In genomic region chr9:91451431-91452270, GRCh38 we compare ENCODE assay signal across 18 cellular contexts. TPM values are rescaled to one million over a fixed set of nuclear protein-coding genes. Genes with fewer than 3 reads are reported as not detected.
DNase-seq lines count a peak whose midpoint lies in the region; ATAC-seq and TF ChIP-seq lines count a peak whose summit lies in the region.
"Had no signal": no experiment of that assay in that cellular context is flagged by ENCODE, and none has a peak within 500 bp of the region (broad histone marks: within the 10 kb centered on the region; RNA-seq: fewer than 3 reads in every experiment).

No MANE protein-coding gene starts in this region.

- H3K27ac Mint-ChIP-seq in natural killer cell, result peak overlapping the region in 1 of 2 donors; percentile 64
- peak overlapping the region in 1 of 2 donors; percentile 11 for H3K27ac Mint-ChIP-seq in natural killer cell treated with Interleukin-12 subunit alpha and Interleukin-12 subunit beta and Interleukin-15 and Interleukin-18, amount 100 ng/mL, for 72 hours
- H3K27ac Mint-ChIP-seq: CD4-positive, alpha-beta T cell had no signal

- intact Hi-C loops in natural killer cell (cut with micrococcal nuclease), result no loop called here

- H3K9me3 Mint-ChIP-seq in natural killer cell, result no peaks in the 10 kb centered on the region
- no peaks in the 10 kb centered on the region for H3K9me3 Mint-ChIP-seq in natural killer cell treated with Interleukin-12 subunit alpha and Interleukin-12 subunit beta and Interleukin-15 and Interleukin-18, amount 100 ng/mL, for 72 hours
- H3K9me3 Mint-ChIP-seq: CD4-positive, alpha-beta T cell had no signal

- TF ChIP-seq CTCF in natural killer cell (IDR thresholded peaks at IDR 0.05) (no peak), fibroblast of the aortic adventitia (IDR thresholded peaks at IDR 0.05; ENCODE audit: insufficient read depth, low read length) (no peak)

- H3K4me3 ChIP-seq in fibroblast of the aortic adventitia (ENCODE audit: low read depth, low read length), result no peak overlapping the region
- H3K4me3 ChIP-seq: HAP-1 had no signal

- peaks cover 0 to 6% of the 10 kb centered on the region in 2 donors for H3K27me3 Mint-ChIP-seq in natural killer cell (ENCODE audit: low read depth in 2 of 2)
- peaks cover 0 to 15% of the 10 kb centered on the region in 2 donors for H3K27me3 Mint-ChIP-seq in natural killer cell treated with Interleukin-12 subunit alpha and Interleukin-12 subunit beta and Interleukin-15 and Interleukin-18, amount 100 ng/mL, for 72 hours

- no peaks in the 10 kb centered on the region for H3K36me3 Mint-ChIP-seq in natural killer cell
- peaks cover 5% of the 10 kb centered on the region for H3K36me3 Mint-ChIP-seq in natural killer cell treated with Interleukin-12 subunit alpha and Interleukin-12 subunit beta and Interleukin-15 and Interleukin-18, amount 100 ng/mL, for 72 hours

- DNase-seq in natural killer cell (no peak), amniotic epithelial cell (ENCODE audit: low read depth) (peak; percentile 68), fibroblast of the aortic adventitia (ENCODE audit: low read depth) (peak; percentile 8), DMS79 treated with DMSO at 0.1 percent for 48 hours (lab: John Stamatoyannopoulos, UW) (no peak), NCI-H1105 treated with DMSO at 0.1 percent for 48 hours (lab: John Stamatoyannopoulos, UW) (no peak), GM19240 (ENCODE audit: insufficient read length, low spot score) (no peak)
- no peak for DNase-seq in natural killer cell treated with Interleukin-12 subunit alpha and Interleukin-12 subunit beta and Interleukin-15 and Interleukin-18, amount 100 ng/mL, for 72 hours (ENCODE audit: low spot score)
- DNase-seq: Caco-2; CD4-positive, alpha-beta T cell; NCI-H1417 treated with DMSO at 0.1 percent for 48 hours; NCI-H187 treated with DMSO at 0.1 percent for 48 hours; NCI-H2227 treated with DMSO at 0.1 percent for 48 hours; NCI-H524; NCI-H82; OCI-M1; SHP77 had no signal

- no peak for ATAC-seq in natural killer cell
- no peak for ATAC-seq in natural killer cell treated with Interleukin-12 subunit alpha and Interleukin-12 subunit beta and Interleukin-15 and Interleukin-18, amount 100 ng/mL, for 72 hours
- no peak for ATAC-seq in GM19452 (IDR thresholded peaks at IDR 0.05; ENCODE audit: unreplicated experiment)

- H3K4me1 Mint-ChIP-seq in natural killer cell, result peaks cover 19 to 26% of the 10 kb centered on the region in 2 donors
- peaks cover 6 to 19% of the 10 kb centered on the region in 2 donors for H3K4me1 Mint-ChIP-seq in natural killer cell treated with Interleukin-12 subunit alpha and Interleukin-12 subunit beta and Interleukin-15 and Interleukin-18, amount 100 ng/mL, for 72 hours (ENCODE audit: low read depth in 2 of 2)

- H3K4me3 Mint-ChIP-seq in natural killer cell, result peak overlapping the region; percentile 6
- H3K4me3 Mint-ChIP-seq in natural killer cell treated with Interleukin-12 subunit alpha and Interleukin-12 subunit beta and Interleukin-15 and Interleukin-18, amount 100 ng/mL, for 72 hours, result no peak overlapping the region
- H3K4me3 Mint-ChIP-seq: CD4-positive, alpha-beta T cell had no signal

RNA-seq across cellular contexts. Expression of gene NFIL3, which starts 28.0 kb away (rescaled TPM):
- total RNA-seq in natural killer cell (10 to 100 TPM; 94.6 to 98.0 (median 97.0) TPM), fibroblast of the aortic adventitia (ENCODE audit: low replicate concordance) (18.8 and 21.4 TPM in 2 replicates)
- 10 to 100 TPM; 28.7 to 79.7 TPM for total RNA-seq in natural killer cell treated with Interleukin-12 subunit alpha and Interleukin-12 subunit beta and Interleukin-15 and Interleukin-18, amount 100 ng/mL, for 72 hours

Comparison
In these comparisons a context has a peak if more than half of its experiments do, and no peak if none do; other contexts are left out.
1. DNase-seq: peak in amniotic epithelial cell (single experiment) and fibroblast of the aortic adventitia (single experiment); none in natural killer cell (single experiment), natural killer cell treated with Interleukin-12 subunit alpha and Interleukin-12 subunit beta and Interleukin-15 and Interleukin-18, amount 100 ng/mL, for 72 hours (single experiment), DMS79 treated with DMSO at 0.1 percent for 48 hours (single experiment), NCI-H1105 treated with DMSO at 0.1 percent for 48 hours (single experiment) and GM19240 (single experiment).